ENCODE assay signal across 8 cellular contexts in the genomic region with DNA sequence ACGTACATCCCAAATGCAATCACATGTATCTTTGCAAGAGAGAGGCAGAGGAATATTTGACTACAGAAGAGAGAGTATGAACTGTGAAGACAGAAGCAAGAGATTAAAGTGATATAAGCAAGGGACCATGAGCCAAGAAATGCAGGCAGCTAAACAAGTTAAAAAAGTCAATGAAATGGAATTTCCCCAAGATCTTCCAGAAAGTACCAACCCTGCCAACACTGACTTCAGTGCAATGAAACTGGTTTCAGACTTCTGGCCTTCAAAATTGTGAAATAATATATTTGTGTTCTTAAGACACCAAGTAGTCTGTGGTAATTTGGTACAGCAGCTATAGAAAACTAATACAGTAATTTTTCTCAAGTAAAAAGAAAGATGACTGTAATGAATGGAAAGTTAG. TPM values are rescaled to one million over a fixed set of nuclear protein-coding genes. Genes with fewer than 3 reads are reported as not detected.
"Had no signal": no experiment of that assay in that cellular context is flagged by ENCODE, and none has a peak within 500 bp of the region (broad histone marks: within the 10 kb centered on the region; RNA-seq: fewer than 3 reads in every experiment).

No MANE protein-coding gene starts in this region.

- H3K36me3 Mint-ChIP-seq: IgD-negative memory B cell had no signal

- H3K4me3 Mint-ChIP-seq: GM23338, H9 had no signal

- ATAC-seq: GM23338, HepG2 had no signal

- H3K27ac ChIP-seq: HL-60 had no signal

- H3K4me1 Mint-ChIP-seq: GM23338, H9, IgD-negative memory B cell had no signal

- H3K27ac Mint-ChIP-seq: GM23338, H9 had no signal

- H3K4me3 ChIP-seq: GM23338 had no signal

- DNase-seq: H9, HCEC 1CT had no signal

RNA-seq across cellular contexts. Expression of a gene that starts 20.9 kb away (rescaled TPM):
- total RNA-seq: GM23338, H1, H9, HepG2, HT1080 had no signal
- polyA plus RNA-seq: GM23338, H1, HepG2, IgD-negative memory B cell had no signal
